Comparison of ENCODE assay signal across 14 cellular contexts in the genomic region with DNA sequence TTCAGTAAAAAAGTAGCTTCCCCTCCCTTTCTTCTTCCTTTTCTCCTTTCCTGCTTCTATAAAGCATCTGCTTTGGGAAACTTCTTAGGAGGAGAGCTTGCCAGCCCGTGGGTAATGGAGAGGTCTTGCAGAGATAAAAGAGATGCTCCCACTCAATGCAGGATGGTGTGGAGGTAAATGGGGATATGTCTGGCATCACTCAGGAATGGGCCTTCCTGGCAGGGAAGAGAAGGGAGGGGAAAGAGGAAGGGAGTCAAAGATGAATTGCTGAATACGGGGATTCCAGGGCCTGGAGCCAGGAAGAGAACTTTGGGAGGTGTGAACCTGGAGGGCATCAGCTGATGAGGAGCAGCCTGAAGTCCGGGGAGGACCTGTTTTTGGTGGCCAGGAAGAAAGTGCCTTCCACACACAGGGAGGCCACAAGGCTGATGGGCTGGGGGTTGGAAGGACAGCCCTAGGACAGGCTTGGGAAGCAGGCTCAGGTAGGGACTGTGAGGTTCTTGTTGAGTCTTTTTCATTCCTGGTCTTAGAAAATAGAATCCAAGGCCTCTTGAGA. TPM values are rescaled to one million over a fixed set of nuclear protein-coding genes. Genes with fewer than 3 reads are reported as not detected.
DNase-seq lines count a peak whose midpoint lies in the region; ATAC-seq and TF ChIP-seq lines count a peak whose summit lies in the region.
"Had no signal": no experiment of that assay in that cellular context is flagged by ENCODE, and none has a peak within 500 bp of the region (broad histone marks: within the 10 kb centered on the region; RNA-seq: fewer than 3 reads in every experiment).

No MANE protein-coding gene starts in this region.

- no peaks in the 10 kb centered on the region for H3K9me3 ChIP-seq in lower lobe of right lung
- H3K9me3 ChIP-seq in naive thymus-derived CD4-positive, alpha-beta T cell (ENCODE audit: control insufficient read depth in 2 of 3, low read length in 3 of 3), result peaks cover 0 to 5% (median 0%) of the 10 kb centered on the region in 3 experiments

- no peak for TF ChIP-seq CTCF in lower lobe of right lung (IDR thresholded peaks at IDR 0.05)

- H3K27ac Mint-ChIP-seq in stimulated activated naive CD8-positive, alpha-beta T cell treated with anti-CD3 and anti-CD28 coated beads, Interleukin-15, Interleukin-2, amounts not matched to agents 100 ng/mL and 50 ng/mL, for 24 hours, result peak overlapping the region; percentile 74
- peak overlapping the region; percentile 3 for H3K27ac Mint-ChIP-seq in activated naive CD8-positive, alpha-beta T cell treated with anti-CD3 and anti-CD28 coated beads, Interleukin-2, amount 50 U/mL, for 24 hours
- H3K27ac Mint-ChIP-seq in naive thymus-derived CD4-positive, alpha-beta T cell, result peak overlapping the region in 3 of 9 donors; percentile 26 to 74 (median 50)

- DNase-seq in stimulated activated naive CD8-positive, alpha-beta T cell treated with anti-CD3 and anti-CD28 coated beads, Interleukin-15, Interleukin-2, amounts not matched to agents 100 U/mL and 50 U/mL, for 24 hours, result no peak
- DNase-seq in activated naive CD8-positive, alpha-beta T cell treated with anti-CD3 and anti-CD28 coated beads, Interleukin-2, amount 50 U/mL, for 24 hours, result no peak
- DNase-seq in lower lobe of right lung, result no peak
- DNase-seq in NCI-H1417 (lab: John Stamatoyannopoulos, UW), result no peak
- no peak for DNase-seq in naive thymus-derived CD4-positive, alpha-beta T cell
- DNase-seq: midbrain, NCI-H1417 treated with DMSO at 0.1 percent for 48 hours, NCI-H524 treated with DMSO at 0.1 percent for 48 hours had no signal

- no peak overlapping the region for H3K4me3 ChIP-seq in lower lobe of right lung
- no peak overlapping the region for H3K4me3 ChIP-seq in naive thymus-derived CD4-positive, alpha-beta T cell (ENCODE audit: low read length)
- H3K4me3 ChIP-seq: cardiac muscle cell had no signal

- POLR2A ChIA-PET in naive thymus-derived CD4-positive, alpha-beta T cell (lab: Charles Lee), result no interaction called here

- ATAC-seq in stimulated activated naive CD8-positive, alpha-beta T cell treated with anti-CD3 and anti-CD28 coated beads, Interleukin-15, Interleukin-2, amounts not matched to agents 100 U/mL and 50 U/mL, for 24 hours, result no peak
- no peak for ATAC-seq in activated naive CD8-positive, alpha-beta T cell treated with anti-CD3 and anti-CD28 coated beads, Interleukin-2, amount 50 U/mL, for 24 hours
- ATAC-seq in lower lobe of right lung, result peak in 1 of 2 donors; percentile 11
- ATAC-seq in GM18867 (IDR thresholded peaks at IDR 0.05; ENCODE audit: unreplicated experiment), result no peak
- ATAC-seq in naive thymus-derived CD4-positive, alpha-beta T cell, result no peak
- no peak for ATAC-seq in HG02884 (IDR thresholded peaks at IDR 0.05; ENCODE audit: unreplicated experiment)
- ATAC-seq: HCT116 had no signal

- no peaks in the 10 kb centered on the region for H3K36me3 ChIP-seq in lower lobe of right lung
- no peaks in the 10 kb centered on the region for H3K36me3 ChIP-seq in naive thymus-derived CD4-positive, alpha-beta T cell (ENCODE audit: control insufficient read depth in 2 of 3, insufficient read depth in 3 of 3, low read length in 3 of 3)
- H3K36me3 ChIP-seq: cardiac muscle cell had no signal

- H3K4me3 Mint-ChIP-seq in stimulated activated naive CD8-positive, alpha-beta T cell treated with anti-CD3 and anti-CD28 coated beads, Interleukin-15, Interleukin-2, amounts not matched to agents 100 ng/mL and 50 ng/mL, for 24 hours, result no peak overlapping the region
- no peak overlapping the region for H3K4me3 Mint-ChIP-seq in activated naive CD8-positive, alpha-beta T cell treated with anti-CD3 and anti-CD28 coated beads, Interleukin-2, amount 50 U/mL, for 24 hours
- peak overlapping the region in 1 of 10 donors; percentile 4 for H3K4me3 Mint-ChIP-seq in naive thymus-derived CD4-positive, alpha-beta T cell

- no peaks in the 10 kb centered on the region for H3K27me3 Mint-ChIP-seq in stimulated activated naive CD8-positive, alpha-beta T cell treated with anti-CD3 and anti-CD28 coated beads, Interleukin-15, Interleukin-2, amounts not matched to agents 100 ng/mL and 50 ng/mL, for 24 hours
- no peaks in the 10 kb centered on the region for H3K27me3 Mint-ChIP-seq in activated naive CD8-positive, alpha-beta T cell treated with anti-CD3 and anti-CD28 coated beads, Interleukin-2, amount 50 U/mL, for 24 hours
- H3K27me3 Mint-ChIP-seq in naive thymus-derived CD4-positive, alpha-beta T cell, result no peaks in the 10 kb centered on the region

- CTCF ChIA-PET in naive thymus-derived CD4-positive, alpha-beta T cell (lab: Charles Lee), result no interaction called here

- H3K27ac ChIP-seq in lower lobe of right lung, result peak overlapping the region; percentile 40
- no peak overlapping the region for H3K27ac ChIP-seq in naive thymus-derived CD4-positive, alpha-beta T cell (ENCODE audit: low read depth, low read length)
- H3K27ac ChIP-seq: cardiac muscle cell had no signal

- peaks cover 26% of the 10 kb centered on the region for H3K4me1 Mint-ChIP-seq in stimulated activated naive CD8-positive, alpha-beta T cell treated with anti-CD3 and anti-CD28 coated beads, Interleukin-15, Interleukin-2, amounts not matched to agents 100 ng/mL and 50 ng/mL, for 24 hours (ENCODE audit: low read depth)
- H3K4me1 Mint-ChIP-seq in activated naive CD8-positive, alpha-beta T cell treated with anti-CD3 and anti-CD28 coated beads, Interleukin-2, amount 50 U/mL, for 24 hours, result peaks cover 30% of the 10 kb centered on the region
- peaks cover 14 to 20% (median 18%) of the 10 kb centered on the region in 7 donors for H3K4me1 Mint-ChIP-seq in naive thymus-derived CD4-positive, alpha-beta T cell

- H3K4me1 ChIP-seq in lower lobe of right lung, result peaks cover 26% of the 10 kb centered on the region
- peaks cover 0 to 8% of the 10 kb centered on the region in 2 donors for H3K4me1 ChIP-seq in naive thymus-derived CD4-positive, alpha-beta T cell (ENCODE audit: control insufficient read depth in 2 of 2, insufficient read depth in 2 of 2, low read length in 2 of 2)

- no peaks in the 10 kb centered on the region for H3K27me3 ChIP-seq in lower lobe of right lung (ENCODE audit: low read depth)
- H3K27me3 ChIP-seq in naive thymus-derived CD4-positive, alpha-beta T cell (ENCODE audit: control insufficient read depth in 2 of 2, insufficient read depth in 2 of 2, low read length in 2 of 2), result no peaks in the 10 kb centered on the region
- H3K27me3 ChIP-seq: cardiac muscle cell had no signal

- peaks cover 16% of the 10 kb centered on the region for H3K9me3 Mint-ChIP-seq in stimulated activated naive CD8-positive, alpha-beta T cell treated with anti-CD3 and anti-CD28 coated beads, Interleukin-15, Interleukin-2, amounts not matched to agents 100 ng/mL and 50 ng/mL, for 24 hours
- peaks cover 16% of the 10 kb centered on the region for H3K9me3 Mint-ChIP-seq in activated naive CD8-positive, alpha-beta T cell treated with anti-CD3 and anti-CD28 coated beads, Interleukin-2, amount 50 U/mL, for 24 hours
- H3K9me3 Mint-ChIP-seq in naive thymus-derived CD4-positive, alpha-beta T cell, result peaks cover 0 to 17% (median 7%) of the 10 kb centered on the region in 11 donors

- H3K36me3 Mint-ChIP-seq in stimulated activated naive CD8-positive, alpha-beta T cell treated with anti-CD3 and anti-CD28 coated beads, Interleukin-15, Interleukin-2, amounts not matched to agents 100 ng/mL and 50 ng/mL, for 24 hours (ENCODE audit: low read depth), result peaks cover 11% of the 10 kb centered on the region
- H3K36me3 Mint-ChIP-seq in activated naive CD8-positive, alpha-beta T cell treated with anti-CD3 and anti-CD28 coated beads, Interleukin-2, amount 50 U/mL, for 24 hours (ENCODE audit: low read depth), result peaks cover 4% of the 10 kb centered on the region
- peaks cover 0 to 24% (median 5%) of the 10 kb centered on the region in 5 donors for H3K36me3 Mint-ChIP-seq in naive thymus-derived CD4-positive, alpha-beta T cell

- intact Hi-C loops in lower lobe of right lung (cut with DNase I), result no loop called here
- intact Hi-C loops in naive thymus-derived CD4-positive, alpha-beta T cell (cut with micrococcal nuclease), result no loop called here

RNA-seq across cellular contexts. Expression of gene IL1B, which starts 25.2 kb away (rescaled TPM):
- 17.5 TPM for total RNA-seq in lower lobe of right lung
- total RNA-seq in naive thymus-derived CD4-positive, alpha-beta T cell, result 100 to 1,000 TPM in 2 of 5 experiments, 1 to 10 TPM in 1, under 1 TPM in 2; 0.17 to 615 (median 1.1) TPM
- not detected for polyA plus RNA-seq in naive thymus-derived CD4-positive, alpha-beta T cell
- total RNA-seq: cardiac muscle cell, epithelial cell of proximal tubule had no signal
- polyA plus RNA-seq: cardiac muscle cell had no signal

RNA-seq across cellular contexts. Expression of gene IL1A, which starts 27.1 kb away (rescaled TPM):
- total RNA-seq in lower lobe of right lung, result 2.1 TPM
- 1 to 10 TPM in 2 of 5 experiments, under 1 TPM in 2, not detected in 1; 0.22 to 4.3 (median 1.0) TPM for total RNA-seq in naive thymus-derived CD4-positive, alpha-beta T cell
- not detected for polyA plus RNA-seq in naive thymus-derived CD4-positive, alpha-beta T cell
- total RNA-seq: cardiac muscle cell had no signal
- polyA plus RNA-seq: cardiac muscle cell had no signal

RNA-seq across cellular contexts. Expression of gene CKAP2L, which starts 46.9 kb away (rescaled TPM):
- total RNA-seq in lower lobe of right lung, result 1.3 TPM
- total RNA-seq in naive thymus-derived CD4-positive, alpha-beta T cell, result 10 to 100 TPM in 1 of 5 experiments, 1 to 10 TPM in 1, under 1 TPM in 1, not detected in 2; 0.69 to 36.2 (median 2.4) TPM
- polyA plus RNA-seq in naive thymus-derived CD4-positive, alpha-beta T cell, result not detected
